9 cellular contexts compared by ENCODE assay signal in the genomic region with DNA sequence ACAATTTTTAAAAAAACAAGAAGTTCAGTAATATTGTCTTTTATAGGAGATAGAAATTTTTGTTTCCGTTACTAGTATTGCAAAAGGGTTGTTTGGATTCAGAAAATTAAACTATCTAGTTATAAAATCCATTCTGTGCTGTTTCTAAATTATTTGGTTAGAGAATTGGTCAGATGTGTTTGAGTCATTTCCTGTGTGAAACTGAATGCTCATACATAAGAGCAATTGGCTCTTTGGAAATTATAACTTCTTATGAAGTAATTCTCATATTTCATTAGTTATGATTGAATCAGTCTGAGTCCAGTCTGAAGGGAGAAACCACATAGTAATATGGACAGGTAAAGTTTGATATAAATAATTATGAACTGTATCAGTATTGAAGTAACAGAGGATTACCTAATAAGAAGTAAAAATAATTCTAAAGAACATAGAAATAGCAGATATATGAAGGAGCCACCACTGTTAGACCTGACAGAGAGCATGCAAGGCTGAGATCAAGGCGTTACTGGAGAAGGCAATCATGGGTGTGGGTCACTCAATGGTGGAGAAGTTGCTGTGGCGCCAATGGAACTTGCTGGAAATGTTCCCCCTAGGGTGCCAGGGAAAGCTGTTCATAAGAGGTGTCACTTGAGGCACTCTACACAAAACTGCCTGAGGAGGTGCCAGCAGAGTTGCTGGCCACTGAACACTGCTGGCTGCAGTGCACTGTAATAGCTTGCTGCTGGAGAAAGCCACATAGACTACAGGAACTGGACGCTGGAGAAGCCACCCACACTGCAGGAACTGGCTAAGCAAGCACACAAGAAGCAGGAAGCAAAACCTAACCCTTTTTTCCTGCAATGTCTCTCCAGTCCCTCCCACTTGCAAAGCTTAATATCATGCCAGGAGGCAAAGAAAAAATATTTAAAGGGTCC. TPM values are rescaled to one million over a fixed set of nuclear protein-coding genes. Genes with fewer than 3 reads are reported as not detected.
DNase-seq lines count a peak whose midpoint lies in the region; ATAC-seq, FAIRE-seq and TF ChIP-seq lines count a peak whose summit lies in the region.
"Had no signal": no experiment of that assay in that cellular context is flagged by ENCODE, and none has a peak within 500 bp of the region (broad histone marks: within the 10 kb centered on the region; RNA-seq: fewer than 3 reads in every experiment).

No MANE protein-coding gene starts in this region.

- H3K4me1 ChIP-seq in gastrocnemius medialis, result no peaks in the 10 kb centered on the region

- in situ Hi-C loops in gastrocnemius medialis (cut with MboI; ENCODE audit: low sequenced_read_pairs in 4 of 4), result no loop called here

- intact Hi-C loops in gastrocnemius medialis (cut with DNase I; ENCODE audit: low total_unique reads), result no loop called here

- no peak overlapping the region for H3K4me3 ChIP-seq in gastrocnemius medialis

- DNase-seq in RPMI7951 (ENCODE audit: low read depth), result peak; percentile 90
- peak; percentile 78 for DNase-seq in fibroblast of gingiva (ENCODE audit: low read depth)
- peak; percentile 14 to 42 for DNase-seq in gastrocnemius medialis
- no peak for DNase-seq in D721Med (ENCODE audit: insufficient read length, low spot score)
- no peak for DNase-seq in stimulated activated CD4-positive, alpha-beta T cell treated with anti-CD3 and anti-CD28 coated beads, Interleukin-2, amount 100 ng/mL, for 48 hours
- DNase-seq in NCI-H510A treated with DMSO at 0.1 percent for 48 hours (lab: John Stamatoyannopoulos, UW), result no peak
- DNase-seq: naive thymus-derived CD8-positive, alpha-beta T cell had no signal

- no peaks in the 10 kb centered on the region for H3K27me3 ChIP-seq in gastrocnemius medialis

- FAIRE-seq in D721Med (lab: Jason Lieb, UNC), result no peak

- TF ChIP-seq POLR2A in gastrocnemius medialis (IDR thresholded peaks at IDR 0.05), result no peak

- ATAC-seq in GM18502 (IDR thresholded peaks at IDR 0.05; ENCODE audit: poor library complexity, unreplicated experiment) (peak; percentile 70), HG02610 (IDR thresholded peaks at IDR 0.05; ENCODE audit: unreplicated experiment) (peak; percentile 57), gastrocnemius medialis (peak; percentile 62)

- H3K27ac ChIP-seq in gastrocnemius medialis, result peak overlapping the region; percentile 14 to 59 (median 48)

- no peaks in the 10 kb centered on the region for H3K36me3 ChIP-seq in gastrocnemius medialis

- no peak for TF ChIP-seq CTCF in gastrocnemius medialis (IDR thresholded peaks at IDR 0.05 in 4 of 5, conservative IDR thresholded peaks at IDR 0.05 in 1 of 5)
- TF ChIP-seq CTCF in D721Med (IDR thresholded peaks at IDR 0.05; ENCODE audit: insufficient read depth, missing control alignments), result no peak

- no peaks in the 10 kb centered on the region for H3K9me3 ChIP-seq in gastrocnemius medialis

RNA-seq across cellular contexts. Expression of a gene that starts 18.0 kb away (rescaled TPM):
- total RNA-seq in RPMI7951 (2014; rRNA removed; shearing (Covaris generic)), result 142 and 170 TPM in 2 replicates
- total RNA-seq in gastrocnemius medialis, result 10 to 100 TPM in 1 of 4 donors, 1 to 10 TPM in 2, not detected in 1; 4.8 to 10.1 (median 7.0) TPM
- total RNA-seq: naive thymus-derived CD8-positive, alpha-beta T cell had no signal

RNA-seq across cellular contexts. Expression of a gene that starts 57.2 kb away (rescaled TPM):
- total RNA-seq in RPMI7951 (2014; rRNA removed; shearing (Covaris generic)), result 13.0 and 13.1 TPM in 2 replicates
- total RNA-seq in gastrocnemius medialis, result 1 to 10 TPM in 3 of 4 donors, under 1 TPM in 1; 0.97 to 5.4 (median 1.7) TPM

Comparison
In these comparisons a context has a peak if more than half of its experiments do, and no peak if none do; other contexts are left out.
1. DNase-seq: peak in RPMI7951 (single experiment), fibroblast of gingiva (single experiment) and gastrocnemius medialis (2 of 2); none in D721Med (single experiment), stimulated activated CD4-positive, alpha-beta T cell treated with anti-CD3 and anti-CD28 coated beads, Interleukin-2, amount 100 ng/mL, for 48 hours (0 of 2) and NCI-H510A treated with DMSO at 0.1 percent for 48 hours (single experiment).
2. RNA of a gene that starts 18.0 kb away (total RNA-seq): 142 to 170 TPM in RPMI7951; 4.8 to 10.1 TPM in gastrocnemius medialis; every median in the first group is over 10 times any median in the second.
3. Peak in every context shown above with its lines, with median percentiles within 50 percentile points of each other: ATAC-seq.